17 cellular contexts compared by ENCODE assay signal in genomic region chr22:17537155-17537554, GRCh38. TPM values are rescaled to one million over a fixed set of nuclear protein-coding genes. Genes with fewer than 3 reads are reported as not detected.
"Had no signal": no experiment of that assay in that cellular context is flagged by ENCODE, and none has a peak within 500 bp of the region (broad histone marks: within the 10 kb centered on the region; RNA-seq: fewer than 3 reads in every experiment).

No MANE protein-coding gene starts in this region.

- H3K27ac Mint-ChIP-seq: activated naive CD8-positive, alpha-beta T cell treated with anti-CD3 and anti-CD28 coated beads, Interleukin-2, amount 10 ng/mL, durations not matched to agents 7 days and 5 days; mesothelial cell of epicardium had no signal

- H3K36me3 ChIP-seq: breast epithelium, ovary, thyroid gland, vagina had no signal

- H3K9me3 Mint-ChIP-seq: activated naive CD8-positive, alpha-beta T cell treated with anti-CD3 and anti-CD28 coated beads, Interleukin-2, amount 10 ng/mL, durations not matched to agents 7 days and 5 days; mesothelial cell of epicardium had no signal

- H3K27me3 ChIP-seq: breast epithelium, ovary, stomach, thyroid gland, vagina had no signal

- H3K9me3 ChIP-seq: breast epithelium, ovary, stomach, thyroid gland, vagina had no signal

- H3K4me3 Mint-ChIP-seq: activated naive CD8-positive, alpha-beta T cell treated with anti-CD3 and anti-CD28 coated beads, Interleukin-2, amount 10 ng/mL, durations not matched to agents 7 days and 5 days; mesothelial cell of epicardium had no signal

- ATAC-seq: sciatic nerve had no signal

- H3K4me1 Mint-ChIP-seq: activated naive CD8-positive, alpha-beta T cell treated with anti-CD3 and anti-CD28 coated beads, Interleukin-2, amount 10 ng/mL, durations not matched to agents 7 days and 5 days; mesothelial cell of epicardium had no signal

- H3K4me1 ChIP-seq: breast epithelium, stomach, vagina had no signal

- DNase-seq: activated CD4-positive, alpha-beta T cell treated with anti-CD3 and anti-CD28 coated beads, Interleukin-2, amount 50 U/mL, for 4 hours; activated CD4-positive, CD25-positive, alpha-beta regulatory T cell treated with anti-CD3 and anti-CD28 coated beads, Interleukin-2, amount 50 U/mL, for 72 hours; activated naive CD4-positive, alpha-beta T cell; activated naive CD8-positive, alpha-beta T cell treated with anti-CD3 and anti-CD28 coated beads, Interleukin-2, amount 10 ng/mL, durations not matched to agents 7 days and 5 days; activated T-cell treated with anti-CD3 and anti-CD28 coated beads for 4 hours; ovary; stimulated activated CD4-positive, alpha-beta T cell treated with anti-CD3 and anti-CD28 coated beads, Interleukin-1b, Interleukin-23, amount 100 ng/mL, for 48 hours; stomach; T-helper 1 cell; T1000; thyroid gland had no signal

- H3K36me3 Mint-ChIP-seq: activated naive CD8-positive, alpha-beta T cell treated with anti-CD3 and anti-CD28 coated beads, Interleukin-2, amount 10 ng/mL, durations not matched to agents 7 days and 5 days had no signal

- H3K4me3 ChIP-seq: breast epithelium, lung, ovary, stomach, thyroid gland, vagina had no signal

- H3K27ac ChIP-seq: breast epithelium, ovary, stomach, thyroid gland, vagina had no signal

RNA-seq across cellular contexts. Expression of gene SLC25A18, which starts 26.1 kb away (rescaled TPM):
- total RNA-seq: activated naive CD8-positive, alpha-beta T cell treated with anti-CD3 and anti-CD28 coated beads, Interleukin-2, amount 10 ng/mL, durations not matched to agents 7 days and 5 days; dermis microvascular lymphatic vessel endothelial cell had no signal
